ENCODE assay signal across 1 cellular context in the genomic region with DNA sequence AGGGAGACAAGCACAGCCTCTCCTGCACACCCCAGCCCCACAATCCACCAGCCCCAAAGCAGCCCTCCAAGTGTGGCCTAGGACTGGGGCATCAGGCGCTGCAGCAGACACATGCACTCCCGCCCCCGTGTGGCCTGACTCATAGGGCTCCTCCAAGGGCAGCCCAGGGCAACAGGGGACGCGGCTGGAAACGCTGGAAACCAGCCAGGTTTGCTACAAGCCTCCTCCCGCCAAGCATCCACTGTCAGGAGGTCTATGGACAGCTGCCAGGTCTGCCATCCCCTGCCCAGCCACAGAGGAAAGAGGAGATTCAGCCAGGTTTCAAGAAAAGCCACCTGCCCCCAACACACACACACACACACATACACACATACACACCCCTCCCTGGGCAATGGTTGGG.
A peak's percentile ranks its signal among the peaks of the same experiment; 100 is the strongest.
TF ChIP-seq lines count a peak whose summit lies in the region.

No MANE protein-coding gene starts in this region.

TF ChIP-seq in HepG2, 621 proteins besides CTCF, POLR2A, EP300 and RAD21 (continued from another document and continues in another):
- TF ChIP-seq ZNF232 (CRISPR knock-in tag; IDR thresholded peaks at IDR 0.05; ENCODE audit: borderline replicate concordance) (no peak), NR1H2 (CRISPR knock-in tag; IDR thresholded peaks at IDR 0.05; ENCODE audit: borderline replicate concordance, low read depth) (no peak), IRX3 (CRISPR knock-in tag; IDR thresholded peaks at IDR 0.05; ENCODE audit: borderline replicate concordance, low read depth) (no peak), ZZZ3 (CRISPR knock-in tag; IDR thresholded peaks at IDR 0.05; ENCODE audit: borderline replicate concordance) (no peak), ZNF841 (CRISPR knock-in tag; IDR thresholded peaks at IDR 0.05; ENCODE audit: borderline replicate concordance) (no peak), NR2F6 (IDR thresholded peaks at IDR 0.05) (no peak), NR2F6 (CRISPR knock-in tag; IDR thresholded peaks at IDR 0.05) (peak; percentile 51; the same call in 1 of the 2 replicates), MED13 (CRISPR knock-in tag; IDR thresholded peaks at IDR 0.05) (no peak), ZSCAN30 (CRISPR knock-in tag; IDR thresholded peaks at IDR 0.05) (no peak), AGO2 (optimal IDR thresholded peaks at IDR 0.05; ENCODE audit: low read depth, low read length) (peak; percentile 28), ZNF263 (CRISPR knock-in tag; IDR thresholded peaks at IDR 0.05) (no peak), HNRNPL (IDR thresholded peaks at IDR 0.05; ENCODE audit: low read depth, low read length) (0 out of 2 replicates have a peak, but pooled peaks have one; percentile 52), EZH2 (conservative IDR thresholded peaks at IDR 0.05; ENCODE audit: low read depth, low read length) (no peak), NFE2L2 (IDR thresholded peaks at IDR 0.05; ENCODE audit: low read length) (no peak), HMG20B (CRISPR knock-in tag; conservative IDR thresholded peaks at IDR 0.05) (no peak), ZNF367 (CRISPR knock-in tag; IDR thresholded peaks at IDR 0.05; ENCODE audit: borderline replicate concordance) (no peak), AKAP8 (CRISPR knock-in tag; IDR thresholded peaks at IDR 0.05) (0 out of 2 replicates have a peak, but pooled peaks have one; percentile 71), NR3C1 (CRISPR knock-in tag; IDR thresholded peaks at IDR 0.05) (no peak), CENPT (CRISPR knock-in tag; IDR thresholded peaks at IDR 0.05; ENCODE audit: low read depth) (peak; percentile 48; the same call in 1 of the 2 replicates), CHD2 (IDR thresholded peaks at IDR 0.05; ENCODE audit: low read depth, low read length) (no peak), CBFB (CRISPR knock-in tag; IDR thresholded peaks at IDR 0.05) (no peak), ZFP1 (CRISPR knock-in tag; IDR thresholded peaks at IDR 0.05) (no peak), NCOR1 (IDR thresholded peaks at IDR 0.05; ENCODE audit: borderline replicate concordance, low read length) (no peak)
- TF ChIP-seq, protein P1, sequence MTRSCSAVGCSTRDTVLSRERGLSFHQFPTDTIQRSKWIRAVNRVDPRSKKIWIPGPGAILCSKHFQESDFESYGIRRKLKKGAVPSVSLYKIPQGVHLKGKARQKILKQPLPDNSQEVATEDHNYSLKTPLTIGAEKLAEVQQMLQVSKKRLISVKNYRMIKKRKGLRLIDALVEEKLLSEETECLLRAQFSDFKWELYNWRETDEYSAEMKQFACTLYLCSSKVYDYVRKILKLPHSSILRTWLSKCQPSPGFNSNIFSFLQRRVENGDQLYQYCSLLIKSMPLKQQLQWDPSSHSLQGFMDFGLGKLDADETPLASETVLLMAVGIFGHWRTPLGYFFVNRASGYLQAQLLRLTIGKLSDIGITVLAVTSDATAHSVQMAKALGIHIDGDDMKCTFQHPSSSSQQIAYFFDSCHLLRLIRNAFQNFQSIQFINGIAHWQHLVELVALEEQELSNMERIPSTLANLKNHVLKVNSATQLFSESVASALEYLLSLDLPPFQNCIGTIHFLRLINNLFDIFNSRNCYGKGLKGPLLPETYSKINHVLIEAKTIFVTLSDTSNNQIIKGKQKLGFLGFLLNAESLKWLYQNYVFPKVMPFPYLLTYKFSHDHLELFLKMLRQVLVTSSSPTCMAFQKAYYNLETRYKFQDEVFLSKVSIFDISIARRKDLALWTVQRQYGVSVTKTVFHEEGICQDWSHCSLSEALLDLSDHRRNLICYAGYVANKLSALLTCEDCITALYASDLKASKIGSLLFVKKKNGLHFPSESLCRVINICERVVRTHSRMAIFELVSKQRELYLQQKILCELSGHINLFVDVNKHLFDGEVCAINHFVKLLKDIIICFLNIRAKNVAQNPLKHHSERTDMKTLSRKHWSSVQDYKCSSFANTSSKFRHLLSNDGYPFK (CRISPR knock-in tag; IDR thresholded peaks at IDR 0.05; ENCODE audit: borderline replicate concordance): no peak
- TF ChIP-seq, protein P2, sequence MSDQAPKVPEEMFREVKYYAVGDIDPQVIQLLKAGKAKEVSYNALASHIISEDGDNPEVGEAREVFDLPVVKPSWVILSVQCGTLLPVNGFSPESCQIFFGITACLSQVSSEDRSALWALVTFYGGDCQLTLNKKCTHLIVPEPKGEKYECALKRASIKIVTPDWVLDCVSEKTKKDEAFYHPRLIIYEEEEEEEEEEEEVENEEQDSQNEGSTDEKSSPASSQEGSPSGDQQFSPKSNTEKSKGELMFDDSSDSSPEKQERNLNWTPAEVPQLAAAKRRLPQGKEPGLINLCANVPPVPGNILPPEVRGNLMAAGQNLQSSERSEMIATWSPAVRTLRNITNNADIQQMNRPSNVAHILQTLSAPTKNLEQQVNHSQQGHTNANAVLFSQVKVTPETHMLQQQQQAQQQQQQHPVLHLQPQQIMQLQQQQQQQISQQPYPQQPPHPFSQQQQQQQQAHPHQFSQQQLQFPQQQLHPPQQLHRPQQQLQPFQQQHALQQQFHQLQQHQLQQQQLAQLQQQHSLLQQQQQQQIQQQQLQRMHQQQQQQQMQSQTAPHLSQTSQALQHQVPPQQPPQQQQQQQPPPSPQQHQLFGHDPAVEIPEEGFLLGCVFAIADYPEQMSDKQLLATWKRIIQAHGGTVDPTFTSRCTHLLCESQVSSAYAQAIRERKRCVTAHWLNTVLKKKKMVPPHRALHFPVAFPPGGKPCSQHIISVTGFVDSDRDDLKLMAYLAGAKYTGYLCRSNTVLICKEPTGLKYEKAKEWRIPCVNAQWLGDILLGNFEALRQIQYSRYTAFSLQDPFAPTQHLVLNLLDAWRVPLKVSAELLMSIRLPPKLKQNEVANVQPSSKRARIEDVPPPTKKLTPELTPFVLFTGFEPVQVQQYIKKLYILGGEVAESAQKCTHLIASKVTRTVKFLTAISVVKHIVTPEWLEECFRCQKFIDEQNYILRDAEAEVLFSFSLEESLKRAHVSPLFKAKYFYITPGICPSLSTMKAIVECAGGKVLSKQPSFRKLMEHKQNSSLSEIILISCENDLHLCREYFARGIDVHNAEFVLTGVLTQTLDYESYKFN (CRISPR knock-in tag; conservative IDR thresholded peaks at IDR 0.05): peak; percentile 35; the same call in 1 of the 2 replicates
- TF ChIP-seq, protein P3, sequence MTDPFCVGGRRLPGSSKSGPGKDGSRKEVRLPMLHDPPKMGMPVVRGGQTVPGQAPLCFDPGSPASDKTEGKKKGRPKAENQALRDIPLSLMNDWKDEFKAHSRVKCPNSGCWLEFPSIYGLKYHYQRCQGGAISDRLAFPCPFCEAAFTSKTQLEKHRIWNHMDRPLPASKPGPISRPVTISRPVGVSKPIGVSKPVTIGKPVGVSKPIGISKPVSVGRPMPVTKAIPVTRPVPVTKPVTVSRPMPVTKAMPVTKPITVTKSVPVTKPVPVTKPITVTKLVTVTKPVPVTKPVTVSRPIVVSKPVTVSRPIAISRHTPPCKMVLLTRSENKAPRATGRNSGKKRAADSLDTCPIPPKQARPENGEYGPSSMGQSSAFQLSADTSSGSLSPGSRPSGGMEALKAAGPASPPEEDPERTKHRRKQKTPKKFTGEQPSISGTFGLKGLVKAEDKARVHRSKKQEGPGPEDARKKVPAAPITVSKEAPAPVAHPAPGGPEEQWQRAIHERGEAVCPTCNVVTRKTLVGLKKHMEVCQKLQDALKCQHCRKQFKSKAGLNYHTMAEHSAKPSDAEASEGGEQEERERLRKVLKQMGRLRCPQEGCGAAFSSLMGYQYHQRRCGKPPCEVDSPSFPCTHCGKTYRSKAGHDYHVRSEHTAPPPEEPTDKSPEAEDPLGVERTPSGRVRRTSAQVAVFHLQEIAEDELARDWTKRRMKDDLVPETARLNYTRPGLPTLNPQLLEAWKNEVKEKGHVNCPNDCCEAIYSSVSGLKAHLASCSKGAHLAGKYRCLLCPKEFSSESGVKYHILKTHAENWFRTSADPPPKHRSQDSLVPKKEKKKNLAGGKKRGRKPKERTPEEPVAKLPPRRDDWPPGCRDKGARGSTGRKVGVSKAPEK (CRISPR knock-in tag; IDR thresholded peaks at IDR 0.05; ENCODE audit: borderline replicate concordance): no peak
- TF ChIP-seq, protein P4, sequence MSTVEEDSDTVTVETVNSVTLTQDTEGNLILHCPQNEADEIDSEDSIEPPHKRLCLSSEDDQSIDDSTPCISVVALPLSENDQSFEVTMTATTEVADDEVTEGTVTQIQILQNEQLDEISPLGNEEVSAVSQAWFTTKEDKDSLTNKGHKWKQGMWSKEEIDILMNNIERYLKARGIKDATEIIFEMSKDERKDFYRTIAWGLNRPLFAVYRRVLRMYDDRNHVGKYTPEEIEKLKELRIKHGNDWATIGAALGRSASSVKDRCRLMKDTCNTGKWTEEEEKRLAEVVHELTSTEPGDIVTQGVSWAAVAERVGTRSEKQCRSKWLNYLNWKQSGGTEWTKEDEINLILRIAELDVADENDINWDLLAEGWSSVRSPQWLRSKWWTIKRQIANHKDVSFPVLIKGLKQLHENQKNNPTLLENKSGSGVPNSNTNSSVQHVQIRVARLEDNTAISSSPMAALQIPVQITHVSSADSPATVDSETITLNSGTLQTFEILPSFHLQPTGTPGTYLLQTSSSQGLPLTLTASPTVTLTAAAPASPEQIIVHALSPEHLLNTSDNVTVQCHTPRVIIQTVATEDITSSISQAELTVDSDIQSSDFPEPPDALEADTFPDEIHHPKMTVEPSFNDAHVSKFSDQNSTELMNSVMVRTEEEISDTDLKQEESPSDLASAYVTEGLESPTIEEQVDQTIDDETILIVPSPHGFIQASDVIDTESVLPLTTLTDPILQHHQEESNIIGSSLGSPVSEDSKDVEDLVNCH (CRISPR knock-in tag; IDR thresholded peaks at IDR 0.05): no peak
- TF ChIP-seq, protein P5, sequence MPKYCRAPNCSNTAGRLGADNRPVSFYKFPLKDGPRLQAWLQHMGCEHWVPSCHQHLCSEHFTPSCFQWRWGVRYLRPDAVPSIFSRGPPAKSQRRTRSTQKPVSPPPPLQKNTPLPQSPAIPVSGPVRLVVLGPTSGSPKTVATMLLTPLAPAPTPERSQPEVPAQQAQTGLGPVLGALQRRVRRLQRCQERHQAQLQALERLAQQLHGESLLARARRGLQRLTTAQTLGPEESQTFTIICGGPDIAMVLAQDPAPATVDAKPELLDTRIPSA (CRISPR knock-in tag; IDR thresholded peaks at IDR 0.05; ENCODE audit: borderline replicate concordance): no peak
- TF ChIP-seq, protein P6, sequence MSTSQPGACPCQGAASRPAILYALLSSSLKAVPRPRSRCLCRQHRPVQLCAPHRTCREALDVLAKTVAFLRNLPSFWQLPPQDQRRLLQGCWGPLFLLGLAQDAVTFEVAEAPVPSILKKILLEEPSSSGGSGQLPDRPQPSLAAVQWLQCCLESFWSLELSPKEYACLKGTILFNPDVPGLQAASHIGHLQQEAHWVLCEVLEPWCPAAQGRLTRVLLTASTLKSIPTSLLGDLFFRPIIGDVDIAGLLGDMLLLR (CRISPR knock-in tag; IDR thresholded peaks at IDR 0.05): no peak
- TF ChIP-seq, protein P7, sequence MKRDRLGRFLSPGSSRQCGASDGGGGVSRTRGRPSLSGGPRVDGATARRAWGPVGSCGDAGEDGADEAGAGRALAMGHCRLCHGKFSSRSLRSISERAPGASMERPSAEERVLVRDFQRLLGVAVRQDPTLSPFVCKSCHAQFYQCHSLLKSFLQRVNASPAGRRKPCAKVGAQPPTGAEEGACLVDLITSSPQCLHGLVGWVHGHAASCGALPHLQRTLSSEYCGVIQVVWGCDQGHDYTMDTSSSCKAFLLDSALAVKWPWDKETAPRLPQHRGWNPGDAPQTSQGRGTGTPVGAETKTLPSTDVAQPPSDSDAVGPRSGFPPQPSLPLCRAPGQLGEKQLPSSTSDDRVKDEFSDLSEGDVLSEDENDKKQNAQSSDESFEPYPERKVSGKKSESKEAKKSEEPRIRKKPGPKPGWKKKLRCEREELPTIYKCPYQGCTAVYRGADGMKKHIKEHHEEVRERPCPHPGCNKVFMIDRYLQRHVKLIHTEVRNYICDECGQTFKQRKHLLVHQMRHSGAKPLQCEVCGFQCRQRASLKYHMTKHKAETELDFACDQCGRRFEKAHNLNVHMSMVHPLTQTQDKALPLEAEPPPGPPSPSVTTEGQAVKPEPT (CRISPR knock-in tag; IDR thresholded peaks at IDR 0.05; ENCODE audit: low read depth): no peak
- TF ChIP-seq, protein P8, sequence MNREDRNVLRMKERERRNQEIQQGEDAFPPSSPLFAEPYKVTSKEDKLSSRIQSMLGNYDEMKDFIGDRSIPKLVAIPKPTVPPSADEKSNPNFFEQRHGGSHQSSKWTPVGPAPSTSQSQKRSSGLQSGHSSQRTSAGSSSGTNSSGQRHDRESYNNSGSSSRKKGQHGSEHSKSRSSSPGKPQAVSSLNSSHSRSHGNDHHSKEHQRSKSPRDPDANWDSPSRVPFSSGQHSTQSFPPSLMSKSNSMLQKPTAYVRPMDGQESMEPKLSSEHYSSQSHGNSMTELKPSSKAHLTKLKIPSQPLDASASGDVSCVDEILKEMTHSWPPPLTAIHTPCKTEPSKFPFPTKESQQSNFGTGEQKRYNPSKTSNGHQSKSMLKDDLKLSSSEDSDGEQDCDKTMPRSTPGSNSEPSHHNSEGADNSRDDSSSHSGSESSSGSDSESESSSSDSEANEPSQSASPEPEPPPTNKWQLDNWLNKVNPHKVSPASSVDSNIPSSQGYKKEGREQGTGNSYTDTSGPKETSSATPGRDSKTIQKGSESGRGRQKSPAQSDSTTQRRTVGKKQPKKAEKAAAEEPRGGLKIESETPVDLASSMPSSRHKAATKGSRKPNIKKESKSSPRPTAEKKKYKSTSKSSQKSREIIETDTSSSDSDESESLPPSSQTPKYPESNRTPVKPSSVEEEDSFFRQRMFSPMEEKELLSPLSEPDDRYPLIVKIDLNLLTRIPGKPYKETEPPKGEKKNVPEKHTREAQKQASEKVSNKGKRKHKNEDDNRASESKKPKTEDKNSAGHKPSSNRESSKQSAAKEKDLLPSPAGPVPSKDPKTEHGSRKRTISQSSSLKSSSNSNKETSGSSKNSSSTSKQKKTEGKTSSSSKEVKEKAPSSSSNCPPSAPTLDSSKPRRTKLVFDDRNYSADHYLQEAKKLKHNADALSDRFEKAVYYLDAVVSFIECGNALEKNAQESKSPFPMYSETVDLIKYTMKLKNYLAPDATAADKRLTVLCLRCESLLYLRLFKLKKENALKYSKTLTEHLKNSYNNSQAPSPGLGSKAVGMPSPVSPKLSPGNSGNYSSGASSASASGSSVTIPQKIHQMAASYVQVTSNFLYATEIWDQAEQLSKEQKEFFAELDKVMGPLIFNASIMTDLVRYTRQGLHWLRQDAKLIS (CRISPR knock-in tag; IDR thresholded peaks at IDR 0.05): no peak
- TF ChIP-seq, protein P9, sequence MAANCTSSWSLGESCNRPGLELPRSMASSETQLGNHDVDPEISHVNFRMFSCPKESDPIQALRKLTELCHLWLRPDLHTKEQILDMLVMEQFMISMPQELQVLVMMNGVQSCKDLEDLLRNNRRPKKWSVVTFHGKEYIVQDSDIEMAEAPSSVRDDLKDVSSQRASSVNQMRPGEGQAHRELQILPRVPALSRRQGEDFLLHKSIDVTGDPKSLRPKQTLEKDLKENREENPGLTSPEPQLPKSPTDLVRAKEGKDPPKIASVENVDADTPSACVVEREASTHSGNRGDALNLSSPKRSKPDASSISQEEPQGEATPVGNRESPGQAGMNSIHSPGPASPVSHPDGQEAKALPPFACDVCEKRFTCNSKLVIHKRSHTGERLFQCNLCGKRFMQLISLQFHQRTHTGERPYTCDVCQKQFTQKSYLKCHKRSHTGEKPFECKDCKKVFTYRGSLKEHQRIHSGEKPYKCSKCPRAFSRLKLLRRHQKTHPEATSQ (CRISPR knock-in tag; IDR thresholded peaks at IDR 0.05; ENCODE audit: borderline replicate concordance): no peak
- TF ChIP-seq, protein P10, sequence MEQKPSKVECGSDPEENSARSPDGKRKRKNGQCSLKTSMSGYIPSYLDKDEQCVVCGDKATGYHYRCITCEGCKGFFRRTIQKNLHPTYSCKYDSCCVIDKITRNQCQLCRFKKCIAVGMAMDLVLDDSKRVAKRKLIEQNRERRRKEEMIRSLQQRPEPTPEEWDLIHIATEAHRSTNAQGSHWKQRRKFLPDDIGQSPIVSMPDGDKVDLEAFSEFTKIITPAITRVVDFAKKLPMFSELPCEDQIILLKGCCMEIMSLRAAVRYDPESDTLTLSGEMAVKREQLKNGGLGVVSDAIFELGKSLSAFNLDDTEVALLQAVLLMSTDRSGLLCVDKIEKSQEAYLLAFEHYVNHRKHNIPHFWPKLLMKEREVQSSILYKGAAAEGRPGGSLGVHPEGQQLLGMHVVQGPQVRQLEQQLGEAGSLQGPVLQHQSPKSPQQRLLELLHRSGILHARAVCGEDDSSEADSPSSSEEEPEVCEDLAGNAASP (CRISPR knock-in tag; IDR thresholded peaks at IDR 0.05; ENCODE audit: borderline replicate concordance): peak; percentile 91
